In the genomic region with DNA sequence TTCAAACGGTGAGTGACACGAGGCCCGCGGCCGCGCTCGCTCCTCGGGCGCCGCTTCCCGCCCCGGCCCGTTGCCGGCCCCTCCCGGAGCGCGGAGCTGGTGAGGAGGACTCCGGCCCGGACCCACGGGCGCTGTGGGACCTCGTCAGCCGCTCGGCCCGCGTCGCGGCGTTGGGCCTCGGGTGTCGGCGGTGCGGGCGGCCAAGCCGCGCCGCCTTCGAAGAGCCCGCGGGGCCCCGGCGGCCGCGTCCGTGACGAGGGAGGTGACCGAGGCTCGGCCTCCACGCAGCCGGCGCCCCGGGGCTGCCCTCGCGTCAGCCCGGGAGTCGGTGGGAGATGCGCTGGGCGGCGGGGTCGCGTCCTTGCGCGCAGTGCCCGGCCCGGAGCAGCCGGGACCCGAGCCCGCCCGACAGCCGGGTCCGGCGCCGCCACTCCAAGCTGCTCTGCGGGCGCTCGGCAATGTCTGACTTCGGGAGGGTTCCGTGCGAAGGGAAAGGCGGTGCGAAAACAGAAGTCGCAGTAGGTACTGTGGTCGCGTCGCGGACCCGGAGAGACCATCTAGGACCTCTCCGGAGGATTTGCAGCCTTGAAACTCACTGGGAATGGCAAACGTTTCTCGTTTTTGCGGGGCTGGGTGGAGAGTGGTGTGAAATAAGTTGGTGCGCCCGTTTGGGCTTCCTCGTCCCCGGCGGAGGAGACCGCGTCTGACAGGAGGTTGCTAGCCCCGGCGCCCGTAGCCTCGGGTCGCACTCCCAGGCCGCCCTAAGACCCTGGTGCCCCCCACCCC, we compare ENCODE assay signal across 8 cellular contexts. TPM values are rescaled to one million over a fixed set of nuclear protein-coding genes. Genes with fewer than 3 reads are reported as not detected.
DNase-seq lines count a peak whose midpoint lies in the region; ATAC-seq and TF ChIP-seq lines count a peak whose summit lies in the region.

No MANE protein-coding gene starts in this region.

- H3K4me3 ChIP-seq in fibroblast of pulmonary artery (replicated peaks; ENCODE audit: low read depth, low read length) (peak overlapping the region; percentile 68), neuron (ENCODE audit: low read length) (peak overlapping the region; percentile 97), tibial artery (peak overlapping the region; percentile 93 to 98)

- peak overlapping the region; percentile 72 for H3K9ac ChIP-seq in ES-I3 (ENCODE audit: low read depth, low read length)

- H3K4me1 ChIP-seq in ES-I3 (ENCODE audit: insufficient read depth, low read length) = peaks cover 17% of the 10 kb centered on the region
- peaks cover 37% of the 10 kb centered on the region for H3K4me1 ChIP-seq in neuron (ENCODE audit: insufficient read depth, low read length)
- H3K4me1 ChIP-seq in tibial artery = peaks cover 0 to 72% (median 40%) of the 10 kb centered on the region in 4 donors

- peak overlapping the region; percentile 94 for H3K4me3 Mint-ChIP-seq in HFFc6
- peak overlapping the region; percentile 92 to 99 for H3K4me3 Mint-ChIP-seq in activated T-cell treated with anti-CD3 and anti-CD28 coated beads, Interleukin-2, amount 50 U/mL, for 72 hours

- no peak for TF ChIP-seq CTCF in HFFc6 (IDR thresholded peaks at IDR 0.05)
- TF ChIP-seq CTCF in fibroblast of pulmonary artery (IDR thresholded peaks at IDR 0.05; ENCODE audit: low read length, missing control alignments) = no peak
- no peak for TF ChIP-seq CTCF in tibial artery (IDR thresholded peaks at IDR 0.05)

- peaks cover 43% of the 10 kb centered on the region for H3K4me1 Mint-ChIP-seq in HFFc6 (ENCODE audit: low read depth)
- H3K4me1 Mint-ChIP-seq in activated T-cell treated with anti-CD3 and anti-CD28 coated beads, Interleukin-2, amount 50 U/mL, for 72 hours (ENCODE audit: low read depth) = peaks cover 70% of the 10 kb centered on the region

- H3K9me3 ChIP-seq in ES-I3 (ENCODE audit: control insufficient read depth, insufficient read depth, low read length) (no peaks in the 10 kb centered on the region), neuron (ENCODE audit: low read length) (no peaks in the 10 kb centered on the region), tibial artery (no peaks in the 10 kb centered on the region)

- intact Hi-C loops in tibial artery (cut with DNase I; ENCODE audit: low total_unique reads) = loop anchor here (2.0 kb wide), 1 partner anchor 36 kb away; no protein-coding TSS in a partner anchor

- no peaks in the 10 kb centered on the region for H3K36me3 ChIP-seq in ES-I3 (ENCODE audit: insufficient read depth, low read length)
- H3K36me3 ChIP-seq in neuron (ENCODE audit: insufficient read depth, low read length) = no peaks in the 10 kb centered on the region
- H3K36me3 ChIP-seq in tibial artery = no peaks in the 10 kb centered on the region

- H3K27me3 ChIP-seq in neuron (ENCODE audit: insufficient read depth, low read length) (no peaks in the 10 kb centered on the region), tibial artery (no peaks in the 10 kb centered on the region)

- ATAC-seq in activated T-cell treated with anti-CD3 and anti-CD28 coated beads, Interleukin-2, amount 50 U/mL, for 72 hours (replicated peaks in 1 of 2) = peak; percentile 17 to 31

- peak overlapping the region; percentile 99 for H3K27ac ChIP-seq in tibial artery

- DNase-seq in HFFc6 = no peak
- peak; percentile 27 for DNase-seq in NCI-H510A (lab: John Stamatoyannopoulos, UW)
- peak; percentile 62 to 72 for DNase-seq in activated T-cell treated with anti-CD3 and anti-CD28 coated beads, Interleukin-2, amount 50 U/mL, for 72 hours
- peak; percentile 23 for DNase-seq in fibroblast of pulmonary artery (ENCODE audit: low read depth)
- DNase-seq in tibial artery = peak in 1 of 2 donors; percentile 74
- no peak for DNase-seq in 8988T

- H3K9me3 Mint-ChIP-seq in HFFc6 = no peaks in the 10 kb centered on the region
- no peaks in the 10 kb centered on the region for H3K9me3 Mint-ChIP-seq in activated T-cell treated with anti-CD3 and anti-CD28 coated beads, Interleukin-2, amount 50 U/mL, for 72 hours

- no peak overlapping the region for H2AFZ ChIP-seq in neuron (ENCODE audit: low read depth, low read length)

- H3K36me3 Mint-ChIP-seq in HFFc6 (ENCODE audit: low read depth) = peaks cover 7% of the 10 kb centered on the region; the same call in 1 of the 2 replicates
- peaks cover 4 to 7% of the 10 kb centered on the region in 2 donors for H3K36me3 Mint-ChIP-seq in activated T-cell treated with anti-CD3 and anti-CD28 coated beads, Interleukin-2, amount 50 U/mL, for 72 hours (ENCODE audit: insufficient read depth in 2 of 2)

- peaks cover 3% of the 10 kb centered on the region for H3K27me3 Mint-ChIP-seq in HFFc6 (ENCODE audit: insufficient read depth)
- no peaks in the 10 kb centered on the region for H3K27me3 Mint-ChIP-seq in activated T-cell treated with anti-CD3 and anti-CD28 coated beads, Interleukin-2, amount 50 U/mL, for 72 hours (ENCODE audit: low read depth)

- peak overlapping the region; percentile 97 for H3K27ac Mint-ChIP-seq in HFFc6
- peak overlapping the region; percentile 96 for H3K27ac Mint-ChIP-seq in activated T-cell treated with anti-CD3 and anti-CD28 coated beads, Interleukin-2, amount 50 U/mL, for 72 hours

RNA-seq across cellular contexts. Expression of gene SPEN, which starts 0.8 kb away (rescaled TPM):
- 10 to 100 TPM; 25.7 to 30.2 (median 27.6) TPM for total RNA-seq in HFFc6 (2021; fragmentation: NEBNext Ultra II Directional; extraction: Animal tissue kit (Norgen Biotek cat#: 25700))
- 10 to 100 TPM; 53.5 to 56.9 TPM for total RNA-seq in activated T-cell treated with anti-CD3 and anti-CD28 coated beads, Interleukin-2, amount 50 U/mL, for 72 hours

RNA-seq across cellular contexts. Expression of gene UQCRHL, which starts 40.9 kb away (rescaled TPM):
- 1 to 10 TPM in 5 of 6 experiments, under 1 TPM in 1; 0.75 to 1.8 (median 1.5) TPM for total RNA-seq in HFFc6 (2021; fragmentation: NEBNext Ultra II Directional; extraction: Animal tissue kit (Norgen Biotek cat#: 25700))
- total RNA-seq in activated T-cell treated with anti-CD3 and anti-CD28 coated beads, Interleukin-2, amount 50 U/mL, for 72 hours = 1 to 10 TPM; 2.2 to 2.9 TPM

Comparison
In these comparisons a context has a peak if more than half of its experiments do, and no peak if none do; other contexts are left out.
1. DNase-seq: peak in NCI-H510A (single experiment), activated T-cell treated with anti-CD3 and anti-CD28 coated beads, Interleukin-2, amount 50 U/mL, for 72 hours (2 of 2) and fibroblast of pulmonary artery (single experiment); none in HFFc6 (single experiment) and 8988T (single experiment).
2. Peak in every context shown above with its lines, with median percentiles within 50 percentile points of each other: H3K4me3 ChIP-seq.